31 cellular contexts compared by ENCODE assay signal in genomic region chr4:4825431-4825830, GRCh38. TPM values are rescaled to one million over a fixed set of nuclear protein-coding genes. Genes with fewer than 3 reads are reported as not detected.
"Had no signal": no experiment of that assay in that cellular context is flagged by ENCODE, and none has a peak within 500 bp of the region (broad histone marks: within the 10 kb centered on the region; RNA-seq: fewer than 3 reads in every experiment).

No MANE protein-coding gene starts in this region.

- H3K27ac ChIP-seq: ovary, parathyroid adenoma, psoas muscle, skin epidermis, spleen, stomach, thoracic aorta, thyroid gland, tibial nerve, upper lobe of left lung, uterus had no signal

- H3K9ac ChIP-seq: parathyroid adenoma had no signal

- H3K4me2 ChIP-seq: smooth muscle cell had no signal

- H3K9me3 ChIP-seq: psoas muscle, thyroid gland, uterus had no signal

- H3K4me3 ChIP-seq: ovary, psoas muscle, skin epidermis, smooth muscle cell, spleen, stomach, thoracic aorta, thyroid gland, tibial nerve, upper lobe of left lung, uterus had no signal

- H3K27ac Mint-ChIP-seq: naive B cell; naive thymus-derived CD8-positive, alpha-beta T cell; natural killer cell treated with Interleukin-12 subunit alpha and Interleukin-12 subunit beta and Interleukin-15 and Interleukin-18, amount 100 ng/mL, for 72 hours; nephron progenitor cell; progenitor cell of endocrine pancreas; stimulated activated naive B cell treated with anti-CD40 and anti-IgM and Interleukin-4, amounts not matched to agents 10 μg/mL and 1 μg/mL and 100 μg/mL, for 72 hours; stimulated activated naive CD8-positive, alpha-beta T cell treated with anti-CD3 and anti-CD28 coated beads, Interleukin-15, Interleukin-2, amounts not matched to agents 100 ng/mL and 50 ng/mL, for 24 hours had no signal

- H3K4me3 Mint-ChIP-seq: naive B cell; naive thymus-derived CD8-positive, alpha-beta T cell; natural killer cell treated with Interleukin-12 subunit alpha and Interleukin-12 subunit beta and Interleukin-15 and Interleukin-18, amount 100 ng/mL, for 72 hours; nephron progenitor cell; neural crest cell; stimulated activated naive B cell treated with anti-CD40 and anti-IgM and Interleukin-4, amounts not matched to agents 10 μg/mL and 1 μg/mL and 100 μg/mL, for 72 hours; stimulated activated naive CD8-positive, alpha-beta T cell treated with anti-CD3 and anti-CD28 coated beads, Interleukin-15, Interleukin-2, amounts not matched to agents 100 ng/mL and 50 ng/mL, for 24 hours had no signal

- H3K27me3 ChIP-seq: ovary, thyroid gland, tibial nerve, upper lobe of left lung, uterus had no signal

- ATAC-seq: naive thymus-derived CD8-positive, alpha-beta T cell; natural killer cell treated with Interleukin-12 subunit alpha and Interleukin-12 subunit beta and Interleukin-15 and Interleukin-18, amount 100 ng/mL, for 72 hours; psoas muscle; right cardiac atrium; sciatic nerve; stimulated activated naive B cell treated with anti-CD40 and anti-IgM and Interleukin-4, amounts not matched to agents 10 μg/mL and 1 μg/mL and 100 μg/mL, for 72 hours had no signal

- H3K4me1 ChIP-seq: parathyroid adenoma, psoas muscle, spleen, stomach, thyroid gland, tibial nerve, upper lobe of left lung, uterus had no signal

- H3K9me3 Mint-ChIP-seq: natural killer cell treated with Interleukin-12 subunit alpha and Interleukin-12 subunit beta and Interleukin-15 and Interleukin-18, amount 100 ng/mL, for 72 hours had no signal

- H3K36me3 ChIP-seq: ovary, spleen, stomach, thoracic aorta, thyroid gland, upper lobe of left lung, uterus had no signal

- DNase-seq: naive B cell; naive thymus-derived CD8-positive, alpha-beta T cell; nephron progenitor cell; occipital lobe; ovary; posterior cingulate gyrus; psoas muscle; right cardiac atrium; spleen; stimulated activated CD4-positive, alpha-beta T cell treated with anti-CD3 and anti-CD28 coated beads, Interleukin-12 subunit alpha, Interleukin-12 subunit beta, amount 100 ng/mL, for 4 hours; stimulated activated CD4-positive, alpha-beta T cell treated with anti-CD3 and anti-CD28 coated beads, Interleukin-1b, Interleukin-23, amount 100 ng/mL, for 48 hours; stimulated activated CD4-positive, alpha-beta T cell treated with anti-CD3 and anti-CD28 coated beads, Interleukin-4, amount 100 ng/mL, for 1 hour; stimulated activated CD4-positive, alpha-beta T cell treated with anti-CD3 and anti-CD28 coated beads, Interleukin-4, amount 100 ng/mL, for 4 hours; stimulated activated CD8-positive, alpha-beta memory T cell treated with anti-CD3 and anti-CD28 coated beads, Interleukin-4, amount 100 ng/mL, for 48 hours; stimulated activated naive B cell treated with anti-CD40 and anti-IgM and Interleukin-4, amounts not matched to agents 10 μg/mL and 1 μg/mL and 100 μg/mL, for 72 hours; stimulated activated naive CD4-positive, alpha-beta T cell treated with Interleukin-2 at 50 U/mL for 16 hours; stomach; thyroid gland; trophoblast cell; upper lobe of left lung; uterus had no signal

- H2AFZ ChIP-seq: parathyroid adenoma had no signal

- H3K4me1 Mint-ChIP-seq: naive B cell; naive thymus-derived CD8-positive, alpha-beta T cell had no signal

RNA-seq across cellular contexts. Expression of gene MSX1, which starts 34.0 kb away (rescaled TPM):
- polyA plus RNA-seq: naive thymus-derived CD8-positive, alpha-beta T cell had no signal
